In genomic region chr19:18636183-18636968, GRCh38 we compare ENCODE assay signal across 8 cellular contexts. TPM values are rescaled to one million over a fixed set of nuclear protein-coding genes. Genes with fewer than 3 reads are reported as not detected.
DNase-seq lines count a peak whose midpoint lies in the region; ATAC-seq, FAIRE-seq and TF ChIP-seq lines count a peak whose summit lies in the region.

No MANE protein-coding gene starts in this region.

- H3K27me3 Mint-ChIP-seq in endothelial cell (ENCODE audit: unreplicated experiment), result peaks cover 11% of the 10 kb centered on the region

- no peak for TF ChIP-seq CTCF in endothelial cell (IDR thresholded peaks at IDR 0.05; ENCODE audit: unreplicated experiment)

- H3K4me1 ChIP-seq in NT2/D1 (ENCODE audit: insufficient read depth, insufficient read length), result peaks cover 14% of the 10 kb centered on the region
- H3K4me1 ChIP-seq in mesodermal cell (ENCODE audit: control insufficient read depth, insufficient read depth, low read length, poor library complexity, severe bottlenecking), result peaks cover 6% of the 10 kb centered on the region

- H3K9me3 Mint-ChIP-seq in endothelial cell (ENCODE audit: unreplicated experiment), result no peaks in the 10 kb centered on the region

- ATAC-seq in GM21390 (IDR thresholded peaks at IDR 0.05; ENCODE audit: unreplicated experiment), result peak; percentile 83

- H3K4me3 ChIP-seq in NT2/D1 (ENCODE audit: insufficient read length, low read depth) (peak overlapping the region; percentile 27), mesodermal cell (ENCODE audit: extremely low read depth, insufficient read depth, low read length, poor library complexity, severe bottlenecking) (peak overlapping the region; percentile 79)

- H3K27ac ChIP-seq in mesodermal cell (ENCODE audit: low read depth, low read length, severe bottlenecking), result no peak overlapping the region

- H3K9ac ChIP-seq in NT2/D1 (ENCODE audit: insufficient read length, low read depth), result peak overlapping the region; percentile 39

- H3K4me1 Mint-ChIP-seq in endothelial cell (ENCODE audit: unreplicated experiment), result peaks cover 2% of the 10 kb centered on the region

- H3K27ac Mint-ChIP-seq in endothelial cell (ENCODE audit: unreplicated experiment), result no peak overlapping the region

- H3K4me3 Mint-ChIP-seq in endothelial cell (ENCODE audit: unreplicated experiment), result peak overlapping the region; percentile 84

- no peaks in the 10 kb centered on the region for H3K36me3 ChIP-seq in NT2/D1 (ENCODE audit: insufficient read depth, insufficient read length, low read length)
- H3K36me3 ChIP-seq in mesodermal cell (ENCODE audit: control insufficient read depth, insufficient read depth, low read length), result no peaks in the 10 kb centered on the region

- 1% methylated on average over 25 to 27 of the region's 44 CpGs for WGBS in mesodermal cell (ENCODE audit: insufficient coverage in 2 of 2), 2 experiments

- peaks cover 8% of the 10 kb centered on the region for H3K36me3 Mint-ChIP-seq in endothelial cell (ENCODE audit: low read depth, unreplicated experiment)

- no peaks in the 10 kb centered on the region for H3K9me3 ChIP-seq in NT2/D1 (ENCODE audit: insufficient read depth, low read length)
- no peaks in the 10 kb centered on the region for H3K9me3 ChIP-seq in mesodermal cell (ENCODE audit: control insufficient read depth, low read length)

- H3K27me3 ChIP-seq in NT2/D1 (ENCODE audit: insufficient read depth, insufficient read length), result peaks cover 14% of the 10 kb centered on the region

- peak; percentile 98 for FAIRE-seq in HTR-8/SVneo (lab: Jason Lieb, UNC)

- peak; percentile 95 for DNase-seq in COLO668 (lab: John Stamatoyannopoulos, UW; ENCODE audit: unreplicated experiment)
- DNase-seq in HTR-8/SVneo (ENCODE audit: insufficient read length, low spot score), result peak; percentile 98
- DNase-seq in NT2/D1 (ENCODE audit: low read depth, low spot score), result peak; percentile 94
- peak; percentile 98 for DNase-seq in activated CD8-positive, alpha-beta memory T cell treated with anti-CD3 and anti-CD28 coated beads, Interleukin-2, amount 50 U/mL, for 24 hours (ENCODE audit: extremely low read depth)
- DNase-seq in endothelial cell (ENCODE audit: low spot score), result peak; percentile 98
- peak; percentile 100 for DNase-seq in stimulated activated CD8-positive, alpha-beta memory T cell treated with anti-CD3 and anti-CD28 coated beads, Interleukin-15, amount 100 ng/mL, for 1 hour (ENCODE audit: low read depth)

RNA-seq across cellular contexts. Expression of gene KLHL26, which starts 0.5 kb away (rescaled TPM):
- total RNA-seq in endothelial cell (ENCODE audit: unreplicated experiment), result 5.1 TPM
- 4.4 TPM for polyA plus RNA-seq in mesodermal cell (2013, experiment 1 of 2)
- 4.5 TPM for polyA plus RNA-seq in mesodermal cell (2013, experiment 2 of 2)

RNA-seq across cellular contexts. Expression of gene TMEM59L, which starts 23.7 kb away (rescaled TPM):
- total RNA-seq in endothelial cell (ENCODE audit: unreplicated experiment), result 0.15 TPM
- polyA plus RNA-seq in mesodermal cell (2013, experiment 1 of 2), result 14.7 TPM
- 10.4 TPM for polyA plus RNA-seq in mesodermal cell (2013, experiment 2 of 2)

RNA-seq across cellular contexts. Expression of gene CRLF1, which starts 29.8 kb away (rescaled TPM):
- 0.74 TPM for total RNA-seq in endothelial cell (ENCODE audit: unreplicated experiment)
- polyA plus RNA-seq in mesodermal cell (2013, experiment 1 of 2), result 75.5 TPM
- polyA plus RNA-seq in mesodermal cell (2013, experiment 2 of 2), result 53.2 TPM

RNA-seq across cellular contexts. Expression of gene CRTC1, which starts 47.1 kb away (rescaled TPM):
- total RNA-seq in endothelial cell (ENCODE audit: unreplicated experiment), result 17.5 TPM
- polyA plus RNA-seq in mesodermal cell (2013, experiment 1 of 2), result 11.8 TPM
- 9.2 TPM for polyA plus RNA-seq in mesodermal cell (2013, experiment 2 of 2)

RNA-seq across cellular contexts. Expression of gene REX1BD, which starts 47.8 kb away (rescaled TPM):
- total RNA-seq in endothelial cell (ENCODE audit: unreplicated experiment), result 88.8 TPM
- 45.8 TPM for polyA plus RNA-seq in mesodermal cell (2013, experiment 1 of 2)
- polyA plus RNA-seq in mesodermal cell (2013, experiment 2 of 2), result 41.5 TPM
